ENCODE assay signal across 1 cellular context in the genomic region with DNA sequence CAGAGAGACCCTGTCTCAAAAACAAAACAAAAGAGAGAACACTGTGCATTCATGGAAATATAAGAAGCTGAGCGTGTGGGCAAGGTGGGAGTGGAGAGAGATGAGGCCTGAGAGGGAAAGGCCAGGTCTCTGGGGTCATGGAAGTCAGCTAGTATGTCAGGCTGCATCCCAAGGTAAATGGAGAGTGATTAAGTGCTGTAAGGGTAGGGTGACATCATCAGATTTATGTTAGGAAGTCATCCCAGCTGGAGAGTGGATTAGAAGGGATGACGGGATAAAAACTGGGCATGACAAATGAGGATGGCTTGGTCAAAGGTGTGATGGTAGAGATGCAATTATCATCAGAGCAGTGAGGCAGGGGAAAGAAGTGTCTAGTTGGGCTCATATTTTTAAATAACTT.
TF ChIP-seq lines count a peak whose summit lies in the region.

No MANE protein-coding gene starts in this region.

TF ChIP-seq in IMR-90, 13 proteins besides CTCF, POLR2A, EP300 and RAD21:
- no peak for TF ChIP-seq CHD1 (IDR thresholded peaks at IDR 0.05; ENCODE audit: low read depth, low read length)
- TF ChIP-seq, protein P1, sequence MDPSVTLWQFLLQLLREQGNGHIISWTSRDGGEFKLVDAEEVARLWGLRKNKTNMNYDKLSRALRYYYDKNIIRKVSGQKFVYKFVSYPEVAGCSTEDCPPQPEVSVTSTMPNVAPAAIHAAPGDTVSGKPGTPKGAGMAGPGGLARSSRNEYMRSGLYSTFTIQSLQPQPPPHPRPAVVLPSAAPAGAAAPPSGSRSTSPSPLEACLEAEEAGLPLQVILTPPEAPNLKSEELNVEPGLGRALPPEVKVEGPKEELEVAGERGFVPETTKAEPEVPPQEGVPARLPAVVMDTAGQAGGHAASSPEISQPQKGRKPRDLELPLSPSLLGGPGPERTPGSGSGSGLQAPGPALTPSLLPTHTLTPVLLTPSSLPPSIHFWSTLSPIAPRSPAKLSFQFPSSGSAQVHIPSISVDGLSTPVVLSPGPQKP (IDR thresholded peaks at IDR 0.05; ENCODE audit: borderline replicate concordance, low read depth, low read length) = no peak
- TF ChIP-seq, protein P2, sequence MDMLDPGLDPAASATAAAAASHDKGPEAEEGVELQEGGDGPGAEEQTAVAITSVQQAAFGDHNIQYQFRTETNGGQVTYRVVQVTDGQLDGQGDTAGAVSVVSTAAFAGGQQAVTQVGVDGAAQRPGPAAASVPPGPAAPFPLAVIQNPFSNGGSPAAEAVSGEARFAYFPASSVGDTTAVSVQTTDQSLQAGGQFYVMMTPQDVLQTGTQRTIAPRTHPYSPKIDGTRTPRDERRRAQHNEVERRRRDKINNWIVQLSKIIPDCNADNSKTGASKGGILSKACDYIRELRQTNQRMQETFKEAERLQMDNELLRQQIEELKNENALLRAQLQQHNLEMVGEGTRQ (IDR thresholded peaks at IDR 0.05; ENCODE audit: low read depth, low read length) = no peak
- TF ChIP-seq RFX5 (IDR thresholded peaks at IDR 0.05; ENCODE audit: low read depth, low read length) = no peak
- TF ChIP-seq MAZ (IDR thresholded peaks at IDR 0.05; ENCODE audit: borderline replicate concordance, low read depth, low read length) = no peak
